In genomic region chr3:194769020-194769643, GRCh38 we compare ENCODE assay signal across 8 cellular contexts.
DNase-seq lines count a peak whose midpoint lies in the region; ATAC-seq and TF ChIP-seq lines count a peak whose summit lies in the region.

No MANE protein-coding gene starts in this region.

- POLR2A ChIA-PET in PC-9 (lab: Charles Lee; ENCODE audit: unreplicated experiment) = interaction anchor here (0.6 to 1.0 kb wide), 9 partner anchors 10 to 205 kb away, joined by 3 to 10 read pairs (median 5); partner anchors contain the start of gene FAM43A

- H3K79me2 ChIP-seq in PC-9 (ENCODE audit: low read depth) = no peaks in the 10 kb centered on the region

- H2AFZ ChIP-seq in PC-9 = peak overlapping the region; percentile 80

- H3K4me2 ChIP-seq in PC-9 = peak overlapping the region; percentile 74

- no peaks in the 10 kb centered on the region for H3K36me3 ChIP-seq in PC-9 (ENCODE audit: low read depth)

- no peaks in the 10 kb centered on the region for H3K9me3 Mint-ChIP-seq in naive B cell
- no peaks in the 10 kb centered on the region for H3K9me3 Mint-ChIP-seq in stimulated activated effector memory CD8-positive, alpha-beta T cell treated with anti-CD3 and anti-CD28 coated beads, Interleukin-12 subunit alpha, Interleukin-12 subunit beta, amount 100 ng/mL, for 72 hours

- no peaks in the 10 kb centered on the region for H3K36me3 Mint-ChIP-seq in naive B cell
- peaks cover 10% of the 10 kb centered on the region for H3K36me3 Mint-ChIP-seq in stimulated activated effector memory CD8-positive, alpha-beta T cell treated with anti-CD3 and anti-CD28 coated beads, Interleukin-12 subunit alpha, Interleukin-12 subunit beta, amount 100 ng/mL, for 72 hours

- H3K4me3 Mint-ChIP-seq in naive B cell = peak overlapping the region; percentile 82 to 95 (median 89)
- H3K4me3 Mint-ChIP-seq in stimulated activated effector memory CD8-positive, alpha-beta T cell treated with anti-CD3 and anti-CD28 coated beads, Interleukin-12 subunit alpha, Interleukin-12 subunit beta, amount 100 ng/mL, for 72 hours = peak overlapping the region; percentile 73

- H3K9me2 ChIP-seq in PC-9 (ENCODE audit: insufficient read depth) = no peaks in the 10 kb centered on the region

- CTCF ChIA-PET in PC-9 (lab: Charles Lee) = interaction anchor here (0.6 to 1.3 kb wide), 6 partner anchors 11 to 1840 kb away, joined by 3 to 6 read pairs (median 3); no protein-coding TSS in a partner anchor

- H3K9me3 ChIP-seq in PC-9 (ENCODE audit: insufficient read depth, low read depth) = no peaks in the 10 kb centered on the region

- H3K27ac ChIP-seq in PC-9 = no peak overlapping the region

- ATAC-seq in GM21526 (IDR thresholded peaks at IDR 0.05; ENCODE audit: low FRiP score, unreplicated experiment) (peak; percentile 95), naive B cell (ENCODE audit: low read depth in 2 of 2) (peak; percentile 91 to 94)
- ATAC-seq in stimulated activated effector memory CD8-positive, alpha-beta T cell treated with anti-CD3 and anti-CD28 coated beads, Interleukin-12 subunit alpha, Interleukin-12 subunit beta, amount 100 ng/mL, for 72 hours = peak; percentile 97

- H3K27me3 ChIP-seq in PC-9 (ENCODE audit: insufficient read depth, low read depth) = no peaks in the 10 kb centered on the region

- DNase-seq in DMS 273 (lab: John Stamatoyannopoulos, UW; ENCODE audit: unreplicated experiment) = peak; percentile 100
- DNase-seq in HuH-7 (ENCODE audit: low spot score) = peak; percentile 88
- DNase-seq in PC-9 = peak; percentile 96 to 97
- DNase-seq in activated T-cell treated with anti-CD3 and anti-CD28 coated beads, Interleukin-2, amount 50 U/mL, for 48 hours = peak; percentile 93 to 94
- peak; percentile 87 for DNase-seq in fibroblast of gingiva (ENCODE audit: low read depth)
- peak; percentile 91 for DNase-seq in naive B cell
- peak; percentile 65 to 91 for DNase-seq in stimulated activated effector memory CD8-positive, alpha-beta T cell treated with anti-CD3 and anti-CD28 coated beads, Interleukin-12 subunit alpha, Interleukin-12 subunit beta, amount 100 ng/mL, for 72 hours (ENCODE audit: low spot score in 2 of 2)

- H3K4me1 ChIP-seq in PC-9 (replicated peaks; ENCODE audit: insufficient read depth) = peaks cover 26% of the 10 kb centered on the region

- 0 out of 2 replicates have a peak, but pooled peaks have one; percentile 28 for TF ChIP-seq CTCF in PC-9 (conservative IDR thresholded peaks at IDR 0.05)

- H4K20me1 ChIP-seq in PC-9 (ENCODE audit: insufficient read depth) = no peaks in the 10 kb centered on the region

- peak overlapping the region; percentile 50; the same call in 1 of the 2 replicates for H3K4me3 ChIP-seq in PC-9

- BruUV-seq in PC-9 (replicated peaks; lab: Mats Ljungman, UMichigan) = no TSS peak

- H3F3A ChIP-seq in PC-9 (ENCODE audit: insufficient read depth, low read depth) = peaks cover 4% of the 10 kb centered on the region; the same call in 1 of the 2 replicates

- intact Hi-C loops in PC-9 (cut with micrococcal nuclease; ENCODE audit: unreplicated experiment) = loop anchor here (1.0 to 5.0 kb wide), 5 partner anchors 28 to 102 kb away; partner anchors contain the start of gene FAM43A

- H3K27me3 Mint-ChIP-seq in naive B cell = peaks cover 9 to 12% (median 11%) of the 10 kb centered on the region in 3 donors

- peaks cover 32 to 48% (median 35%) of the 10 kb centered on the region in 3 donors for H3K4me1 Mint-ChIP-seq in naive B cell
- H3K4me1 Mint-ChIP-seq in stimulated activated effector memory CD8-positive, alpha-beta T cell treated with anti-CD3 and anti-CD28 coated beads, Interleukin-12 subunit alpha, Interleukin-12 subunit beta, amount 100 ng/mL, for 72 hours = peaks cover 32% of the 10 kb centered on the region

- peak overlapping the region; percentile 76 to 98 (median 90) for H3K27ac Mint-ChIP-seq in naive B cell
- H3K27ac Mint-ChIP-seq in stimulated activated effector memory CD8-positive, alpha-beta T cell treated with anti-CD3 and anti-CD28 coated beads, Interleukin-12 subunit alpha, Interleukin-12 subunit beta, amount 100 ng/mL, for 72 hours = peak overlapping the region; percentile 64
